25 cellular contexts compared by ENCODE assay signal in genomic region chr6:143196525-143197225, GRCh38.
DNase-seq lines count a peak whose midpoint lies in the region; ATAC-seq and TF ChIP-seq lines count a peak whose summit lies in the region.
"Had no signal": no experiment of that assay in that cellular context is flagged by ENCODE, and none has a peak within 500 bp of the region (broad histone marks: within the 10 kb centered on the region; RNA-seq: fewer than 3 reads in every experiment).

No MANE protein-coding gene starts in this region.

- no peaks in the 10 kb centered on the region for H3K9me1 ChIP-seq in IMR-90 (ENCODE audit: insufficient read depth, low read length)

- H3K56ac ChIP-seq in IMR-90 (ENCODE audit: extremely low read depth, insufficient read depth, low read length): no peak overlapping the region

- no peak overlapping the region for H3K4me3 ChIP-seq in IMR-90 (ENCODE audit: insufficient read depth, low read depth, low read length)
- no peak overlapping the region for H3K4me3 ChIP-seq in endodermal cell (ENCODE audit: low read length)
- no peak overlapping the region for H3K4me3 ChIP-seq in mesenchymal stem cell (ENCODE audit: insufficient read depth in 1 of 2, low read depth in 1 of 2, low read length in 2 of 2)
- H3K4me3 ChIP-seq in HAP-1: no peak overlapping the region
- no peak overlapping the region for H3K4me3 ChIP-seq in naive thymus-derived CD4-positive, alpha-beta T cell (ENCODE audit: low read length)
- H3K4me3 ChIP-seq: body of pancreas, SK-N-MC, upper lobe of right lung had no signal

- no peak overlapping the region for H2BK12ac ChIP-seq in mesenchymal stem cell (ENCODE audit: low read length in 2 of 2)

- BruUV-seq in IMR-90 (replicated peaks; lab: Mats Ljungman, UMichigan): no TSS peak

- H3K4ac ChIP-seq in IMR-90 (ENCODE audit: low read depth, low read length) (no peak overlapping the region), mesenchymal stem cell (ENCODE audit: low read depth in 1 of 2, low read length in 2 of 2) (no peak overlapping the region)

- H3K14ac ChIP-seq in IMR-90 (replicated peaks; ENCODE audit: low read depth, low read length) (no peak overlapping the region), mesenchymal stem cell (ENCODE audit: low read length in 2 of 2) (no peak overlapping the region)

- DNase-seq in AG09319 (ENCODE audit: extremely low read depth, low read depth): peak; percentile 65
- DNase-seq in IMR-90: peak; percentile 41
- no peak for DNase-seq in endodermal cell
- DNase-seq in mesenchymal stem cell: peak; percentile 82
- DNase-seq in cerebellar nuclear complex (lab: John Stamatoyannopoulos, UW): no peak
- no peak for DNase-seq in HAP-1 (ENCODE audit: low spot score in 2 of 2)
- no peak for DNase-seq in naive thymus-derived CD4-positive, alpha-beta T cell
- DNase-seq: ACHN; activated CD4-positive, alpha-beta T cell treated with anti-CD3 and anti-CD28 coated beads, Interleukin-2, amount 10 ng/mL, durations not matched to agents 7 days and 5 days; activated naive CD4-positive, alpha-beta T cell treated with anti-CD3 and anti-CD28 coated beads, Interleukin-2, amount 50 U/mL, for 16 hours; activated T-cell treated with anti-CD3 and anti-CD28 coated beads for 4 hours; body of pancreas; Calu3; NCI-H1092; NCI-H2171; NCI-H774; PC-3; posterior cingulate gyrus; stimulated activated naive CD8-positive, alpha-beta T cell treated with anti-CD3 and anti-CD28 coated beads, Interleukin-15, Interleukin-2, amounts not matched to agents 100 U/mL and 50 U/mL, for 24 hours; upper lobe of right lung had no signal

- no peaks in the 10 kb centered on the region for H3K27me3 ChIP-seq in IMR-90 (ENCODE audit: control insufficient read depth, insufficient read depth, low read length)
- H3K27me3 ChIP-seq in endodermal cell (ENCODE audit: control insufficient read depth, insufficient read depth, low read length, poor library complexity, severe bottlenecking): no peaks in the 10 kb centered on the region
- H3K27me3 ChIP-seq in mesenchymal stem cell (ENCODE audit: control insufficient read depth in 1 of 2, insufficient read depth in 1 of 2, low read length in 2 of 2): no peaks in the 10 kb centered on the region
- no peaks in the 10 kb centered on the region for H3K27me3 ChIP-seq in HAP-1 (ENCODE audit: low read depth)
- H3K27me3 ChIP-seq in naive thymus-derived CD4-positive, alpha-beta T cell (ENCODE audit: control insufficient read depth in 2 of 2, insufficient read depth in 2 of 2, low read length in 2 of 2): no peaks in the 10 kb centered on the region
- H3K27me3 ChIP-seq: body of pancreas, upper lobe of right lung had no signal

- H3K18ac ChIP-seq in IMR-90 (ENCODE audit: low read depth, low read length) (no peak overlapping the region), mesenchymal stem cell (ENCODE audit: low read depth in 1 of 2, low read length in 2 of 2) (no peak overlapping the region)

- ATAC-seq in IMR-90 (ENCODE audit: low read depth) (no peak), HG03571 (IDR thresholded peaks at IDR 0.05; ENCODE audit: unreplicated experiment) (no peak)
- no peak for ATAC-seq in naive thymus-derived CD4-positive, alpha-beta T cell
- ATAC-seq: body of pancreas; esophagus mucosa; PC-3; stimulated activated naive CD8-positive, alpha-beta T cell treated with anti-CD3 and anti-CD28 coated beads, Interleukin-15, Interleukin-2, amounts not matched to agents 100 U/mL and 50 U/mL, for 24 hours; upper lobe of right lung had no signal

- TF ChIP-seq POLR2A in IMR-90 (IDR thresholded peaks at IDR 0.05; ENCODE audit: low read depth, low read length): no peak

- H3K4me3 Mint-ChIP-seq in endodermal cell: no peak overlapping the region
- H3K4me3 Mint-ChIP-seq in naive thymus-derived CD4-positive, alpha-beta T cell: no peak overlapping the region
- H3K4me3 Mint-ChIP-seq: activated CD4-positive, alpha-beta T cell treated with anti-CD3 and anti-CD28 coated beads, Interleukin-2, amount 10 ng/mL, durations not matched to agents 7 days and 5 days; dendritic cell treated with granulocyte-macrophage colony-stimulating factor and Interleukin-4, amounts not matched to agents 40 ng/mL and 50 ng/mL, for 4 days; IgD-negative memory B cell had no signal

- H4K8ac ChIP-seq in IMR-90 (ENCODE audit: low read depth in 2 of 2, low read length in 2 of 2) (no peak overlapping the region), mesenchymal stem cell (ENCODE audit: low read length) (no peak overlapping the region)

- H3K23ac ChIP-seq in IMR-90 (ENCODE audit: low read depth, low read length) (no peak overlapping the region), mesenchymal stem cell (ENCODE audit: low read length in 2 of 2) (no peak overlapping the region)

- intact Hi-C loops in IMR-90 (cut with micrococcal nuclease): no loop called here
- intact Hi-C loops in naive thymus-derived CD4-positive, alpha-beta T cell (cut with micrococcal nuclease): no loop called here

- H2BK120ac ChIP-seq in IMR-90 (ENCODE audit: low read depth, low read length) (no peak overlapping the region), mesenchymal stem cell (ENCODE audit: low read depth, low read length) (no peak overlapping the region)

- H3K9me3 Mint-ChIP-seq in endodermal cell: no peaks in the 10 kb centered on the region
- peaks cover 0 to 3% (median 0%) of the 10 kb centered on the region in 11 donors for H3K9me3 Mint-ChIP-seq in naive thymus-derived CD4-positive, alpha-beta T cell

- peaks cover 2% of the 10 kb centered on the region for H3K36me3 Mint-ChIP-seq in endodermal cell (ENCODE audit: low read depth)
- peaks cover 0 to 37% (median 12%) of the 10 kb centered on the region in 5 donors for H3K36me3 Mint-ChIP-seq in naive thymus-derived CD4-positive, alpha-beta T cell

- H3K4me1 ChIP-seq in IMR-90 (ENCODE audit: control insufficient read depth, insufficient read depth, low read length) (no peaks in the 10 kb centered on the region), endodermal cell (ENCODE audit: control insufficient read depth, insufficient read depth, low read length) (no peaks in the 10 kb centered on the region), mesenchymal stem cell (ENCODE audit: control insufficient read depth, insufficient read depth, low read depth, low read length) (no peaks in the 10 kb centered on the region), HAP-1 (no peaks in the 10 kb centered on the region)
- no peaks in the 10 kb centered on the region for H3K4me1 ChIP-seq in naive thymus-derived CD4-positive, alpha-beta T cell (ENCODE audit: control insufficient read depth in 2 of 2, insufficient read depth in 2 of 2, low read length in 2 of 2)
- H3K4me1 ChIP-seq: body of pancreas, upper lobe of right lung had no signal

- H2AFZ ChIP-seq in IMR-90 (replicated peaks; ENCODE audit: low read length, poor library complexity) (no peak overlapping the region), mesenchymal stem cell (ENCODE audit: low read depth, low read length) (no peak overlapping the region)

- no peak overlapping the region for H3K4me2 ChIP-seq in IMR-90 (ENCODE audit: low read depth, low read length)
- no peak overlapping the region for H3K4me2 ChIP-seq in mesenchymal stem cell (ENCODE audit: low read length, poor library complexity, severe bottlenecking)

- WGBS in IMR-90 (ENCODE audit: extremely low coverage in 2 of 2, insufficient read length in 1 of 2), 2 experiments: 20% methylated on average over 1 of the region's 5 CpGs; no CpG with 5 or more reads in 1 of the 2 experiments
- 83 to 85% methylated on average over 1 to 5 of the region's 5 CpGs for WGBS in endodermal cell (ENCODE audit: insufficient coverage in 1 of 2, insufficient read length in 1 of 2), 2 experiments
- 49% methylated on average over 2 of the region's 5 CpGs for WGBS in mesenchymal stem cell

- CTCF ChIA-PET in IMR-90 (lab: Yijun Ruan, JAX): interaction anchor here (0.6 kb wide), 2 partner anchors 14 to 73 kb away, joined by 3 to 4 read pairs; no protein-coding TSS in a partner anchor
- CTCF ChIA-PET in naive thymus-derived CD4-positive, alpha-beta T cell (lab: Charles Lee): no interaction called here

- POLR2A ChIA-PET in IMR-90 (lab: Charles Lee; ENCODE audit: unreplicated experiment): no interaction called here
- POLR2A ChIA-PET in naive thymus-derived CD4-positive, alpha-beta T cell (lab: Charles Lee): no interaction called here

- H3K9ac ChIP-seq in IMR-90 (ENCODE audit: low read depth, low read length) (no peak overlapping the region), endodermal cell (ENCODE audit: extremely low read depth, low read length, poor library complexity, severe bottlenecking) (no peak overlapping the region), mesenchymal stem cell (ENCODE audit: low read length) (no peak overlapping the region)

- TF ChIP-seq CTCF in AG09319 (IDR thresholded peaks at IDR 0.05; ENCODE audit: low read depth, low read length) (no peak), IMR-90 (conservative IDR thresholded peaks at IDR 0.05; ENCODE audit: low read depth, low read length) (no peak), endodermal cell (conservative IDR thresholded peaks at IDR 0.05) (no peak)

- H2AK5ac ChIP-seq in IMR-90 (ENCODE audit: low read depth, low read length): no peak overlapping the region
- no peak overlapping the region for H2AK5ac ChIP-seq in mesenchymal stem cell (ENCODE audit: low read length, severe bottlenecking)

- H3K4me1 Mint-ChIP-seq in endodermal cell: no peaks in the 10 kb centered on the region
- no peaks in the 10 kb centered on the region for H3K4me1 Mint-ChIP-seq in naive thymus-derived CD4-positive, alpha-beta T cell
- H3K4me1 Mint-ChIP-seq: activated CD4-positive, alpha-beta T cell treated with anti-CD3 and anti-CD28 coated beads, Interleukin-2, amount 10 ng/mL, durations not matched to agents 7 days and 5 days; IgD-negative memory B cell had no signal

- H3K27ac Mint-ChIP-seq in endodermal cell: no peak overlapping the region
- H3K27ac Mint-ChIP-seq in naive thymus-derived CD4-positive, alpha-beta T cell: no peak overlapping the region
- H3K27ac Mint-ChIP-seq: activated CD4-positive, alpha-beta T cell treated with anti-CD3 and anti-CD28 coated beads, Interleukin-2, amount 10 ng/mL, durations not matched to agents 7 days and 5 days; dendritic cell treated with granulocyte-macrophage colony-stimulating factor and Interleukin-4, amounts not matched to agents 40 ng/mL and 50 ng/mL, for 4 days; IgD-negative memory B cell had no signal

- H2AK9ac ChIP-seq in IMR-90 (replicated peaks; ENCODE audit: low read depth, low read length, poor library complexity): no peak overlapping the region

- dilution Hi-C loops in IMR-90 (cut with HindIII; ENCODE audit: low sequenced_read_pairs, unreplicated experiment): no loop called here

- H3K36me3 ChIP-seq in IMR-90 (ENCODE audit: control insufficient read depth, insufficient read depth, low read length) (no peaks in the 10 kb centered on the region), endodermal cell (ENCODE audit: control insufficient read depth, insufficient read depth, low read length) (no peaks in the 10 kb centered on the region), mesenchymal stem cell (ENCODE audit: control insufficient read depth in 1 of 2, insufficient read depth in 2 of 2, low read depth in 1 of 2, low read length in 2 of 2) (no peaks in the 10 kb centered on the region), HAP-1 (replicated peaks) (no peaks in the 10 kb centered on the region)
- no peaks in the 10 kb centered on the region for H3K36me3 ChIP-seq in naive thymus-derived CD4-positive, alpha-beta T cell (ENCODE audit: control insufficient read depth in 2 of 3, insufficient read depth in 3 of 3, low read length in 3 of 3)
- H3K36me3 ChIP-seq: upper lobe of right lung had no signal

- H4K20me1 ChIP-seq in IMR-90 (ENCODE audit: insufficient read depth, low read length): no peaks in the 10 kb centered on the region

- H3K79me1 ChIP-seq in IMR-90 (ENCODE audit: low read depth in 1 of 2, low read length in 2 of 2) (no peaks in the 10 kb centered on the region), mesenchymal stem cell (replicated peaks; ENCODE audit: low read length, poor library complexity, severe bottlenecking) (no peaks in the 10 kb centered on the region)

- H4K5ac ChIP-seq in IMR-90 (ENCODE audit: low read depth, low read length): no peak overlapping the region

- H3K9me3 ChIP-seq in IMR-90 (ENCODE audit: control insufficient read depth, insufficient read depth, low read length) (no peaks in the 10 kb centered on the region), endodermal cell (ENCODE audit: control insufficient read depth, low read length) (no peaks in the 10 kb centered on the region), mesenchymal stem cell (ENCODE audit: control insufficient read depth, low read length) (no peaks in the 10 kb centered on the region), HAP-1 (no peaks in the 10 kb centered on the region)
- H3K9me3 ChIP-seq in naive thymus-derived CD4-positive, alpha-beta T cell (ENCODE audit: control insufficient read depth in 2 of 3, low read length in 3 of 3): no peaks in the 10 kb centered on the region
- H3K9me3 ChIP-seq: body of pancreas, upper lobe of right lung had no signal

- no peak for TF ChIP-seq RAD21 in IMR-90 (IDR thresholded peaks at IDR 0.05; ENCODE audit: low read length)

- H3K27me3 Mint-ChIP-seq in endodermal cell (ENCODE audit: insufficient read depth): no peaks in the 10 kb centered on the region
- H3K27me3 Mint-ChIP-seq in naive thymus-derived CD4-positive, alpha-beta T cell: no peaks in the 10 kb centered on the region
- H3K27me3 Mint-ChIP-seq: activated CD4-positive, alpha-beta T cell treated with anti-CD3 and anti-CD28 coated beads, Interleukin-2, amount 10 ng/mL, durations not matched to agents 7 days and 5 days; dendritic cell treated with granulocyte-macrophage colony-stimulating factor and Interleukin-4, amounts not matched to agents 40 ng/mL and 50 ng/mL, for 4 days; IgD-negative memory B cell had no signal

- H2BK5ac ChIP-seq in IMR-90 (ENCODE audit: low read depth, low read length, poor library complexity, severe bottlenecking): no peak overlapping the region
- H2BK5ac ChIP-seq in mesenchymal stem cell (ENCODE audit: low read depth, low read length, poor library complexity, severe bottlenecking): no peak overlapping the region

- no peak overlapping the region for H3K27ac ChIP-seq in IMR-90 (ENCODE audit: insufficient read depth, low read length)
- peak overlapping the region; percentile 48 for H3K27ac ChIP-seq in endodermal cell (ENCODE audit: low read depth, low read length)
- H3K27ac ChIP-seq in mesenchymal stem cell (ENCODE audit: low read length, poor library complexity, severe bottlenecking): no peak overlapping the region
- H3K27ac ChIP-seq in naive thymus-derived CD4-positive, alpha-beta T cell (ENCODE audit: low read depth, low read length): no peak overlapping the region
- H3K27ac ChIP-seq: body of pancreas, SK-N-MC, upper lobe of right lung had no signal

- no peak overlapping the region for H4K91ac ChIP-seq in IMR-90 (ENCODE audit: insufficient read depth, low read depth, low read length)
- no peak overlapping the region for H4K91ac ChIP-seq in mesenchymal stem cell (ENCODE audit: low read length)

- H2BK20ac ChIP-seq in IMR-90 (ENCODE audit: low read depth, low read length): no peak overlapping the region

- in situ Hi-C loops in IMR-90 (cut with MboI; ENCODE audit: low sequenced_read_pairs) (no loop called here), HAP-1 (cut with MboI; ENCODE audit: low sequenced_read_pairs) (no loop called here)

- H2BK15ac ChIP-seq in IMR-90 (ENCODE audit: low read depth, low read length): no peak overlapping the region
- H2BK15ac ChIP-seq in mesenchymal stem cell (ENCODE audit: low read depth, poor library complexity, severe bottlenecking): no peak overlapping the region

Comparison
In these comparisons a context has a peak if more than half of its experiments do, and no peak if none do; other contexts are left out.
1. DNase-seq: peak in AG09319 (single experiment), IMR-90 (single experiment) and mesenchymal stem cell (single experiment); none in endodermal cell (single experiment), cerebellar nuclear complex (0 of 2), HAP-1 (0 of 2) and naive thymus-derived CD4-positive, alpha-beta T cell (0 of 9).